ENCODE assay signal across 1 cellular context in genomic region chr9:5331276-5331675, GRCh38.
TF ChIP-seq lines count a peak whose summit lies in the region.
"Not testable (repeated sequence)": the region's sequence is repeated elsewhere in the genome, so short reads cannot be mapped to it uniquely, and the experiment has no call there.

No MANE protein-coding gene starts in this region.

- H3K9me3 ChIP-seq in HEK293 (ENCODE audit: control insufficient read depth, insufficient read depth, low read depth, low read length): not testable (repeated sequence)

- not testable (repeated sequence) for TF ChIP-seq CTCF in HEK293 (tag by site-specific recombination; IDR thresholded peaks at IDR 0.05)

- H3K4me3 ChIP-seq in HEK293 (ENCODE audit: low read depth, low read length): not testable (repeated sequence)

- not testable (repeated sequence) for H3K36me3 ChIP-seq in HEK293 (ENCODE audit: control insufficient read depth in 2 of 2, insufficient read depth in 1 of 2, low read length in 2 of 2)

- not testable (repeated sequence) for H3K4me1 ChIP-seq in HEK293 (ENCODE audit: control insufficient read depth, insufficient read depth, low read length)

- CTCF ChIA-PET in HEK293 (lab: Yijun Ruan, JAX): not testable (repeated sequence)

- not testable (repeated sequence) for H3K27ac ChIP-seq in HEK293 (ENCODE audit: extremely low read depth, low read depth, low read length)

- POLR2A ChIA-PET in HEK293 (lab: Yijun Ruan, JAX): not testable (repeated sequence)

TF ChIP-seq in HEK293, 187 proteins besides CTCF, POLR2A, EP300 and RAD21:
- peak; percentile 91 for TF ChIP-seq ZNF146 (tag by site-specific recombination; IDR thresholded peaks at IDR 0.05)
